15 cellular contexts compared by ENCODE assay signal in genomic region chr18:39188278-39188677, GRCh38.
DNase-seq lines count a peak whose midpoint lies in the region; ATAC-seq and TF ChIP-seq lines count a peak whose summit lies in the region.
"Had no signal": no experiment of that assay in that cellular context is flagged by ENCODE, and none has a peak within 500 bp of the region (broad histone marks: within the 10 kb centered on the region; RNA-seq: fewer than 3 reads in every experiment).

No MANE protein-coding gene starts in this region.

- no peaks in the 10 kb centered on the region for H3K27me3 Mint-ChIP-seq in type B pancreatic cell
- H3K27me3 Mint-ChIP-seq: CD4-positive, CD25-positive, alpha-beta regulatory T cell had no signal

- TF ChIP-seq CTCF in type B pancreatic cell (conservative IDR thresholded peaks at IDR 0.05), result no peak

- H3K9me3 Mint-ChIP-seq in type B pancreatic cell, result peaks cover 5% of the 10 kb centered on the region

- H3K27ac Mint-ChIP-seq in type B pancreatic cell, result no peak overlapping the region
- H3K27ac Mint-ChIP-seq: CD4-positive, CD25-positive, alpha-beta regulatory T cell had no signal

- DNase-seq in DMS53 (lab: John Stamatoyannopoulos, UW), result peak; percentile 16
- peak; percentile 5 for DNase-seq in DMS53 treated with DMSO at 0.1 percent for 48 hours (lab: John Stamatoyannopoulos, UW; ENCODE audit: unreplicated experiment)
- peak; percentile 43 for DNase-seq in NCI-H187 treated with DMSO at 0.1 percent for 48 hours (lab: John Stamatoyannopoulos, UW)
- peak; percentile 80 for DNase-seq in NCI-H510A treated with DMSO at 0.1 percent for 48 hours (lab: John Stamatoyannopoulos, UW)
- no peak for DNase-seq in GM19240 (ENCODE audit: insufficient read length, low spot score)
- DNase-seq in type B pancreatic cell (ENCODE audit: extremely low spot score, unreplicated experiment), result no peak
- DNase-seq in DMS 273 (lab: John Stamatoyannopoulos, UW; ENCODE audit: unreplicated experiment), result no peak
- DNase-seq: CD4-positive, CD25-positive, alpha-beta regulatory T cell; IMR-90; Karpas-422; MG63; NCI-H1436; NCI-H774; PC-9 had no signal

- H3K4me1 Mint-ChIP-seq in type B pancreatic cell (ENCODE audit: unreplicated experiment), result no peaks in the 10 kb centered on the region
- H3K4me1 Mint-ChIP-seq: CD4-positive, CD25-positive, alpha-beta regulatory T cell had no signal

- no peaks in the 10 kb centered on the region for H3K36me3 Mint-ChIP-seq in type B pancreatic cell
- H3K36me3 Mint-ChIP-seq: CD4-positive, CD25-positive, alpha-beta regulatory T cell had no signal

- H3K4me3 Mint-ChIP-seq in type B pancreatic cell, result no peak overlapping the region
- H3K4me3 Mint-ChIP-seq: CD4-positive, CD25-positive, alpha-beta regulatory T cell had no signal

- no peak for ATAC-seq in GM19023 (IDR thresholded peaks at IDR 0.05; ENCODE audit: unreplicated experiment)

Comparison
In these comparisons a context has a peak if more than half of its experiments do, and no peak if none do; other contexts are left out.
1. DNase-seq: peak in DMS53 (single experiment), DMS53 treated with DMSO at 0.1 percent for 48 hours (single experiment), NCI-H187 treated with DMSO at 0.1 percent for 48 hours (single experiment) and NCI-H510A treated with DMSO at 0.1 percent for 48 hours (single experiment); none in GM19240 (single experiment), type B pancreatic cell (single experiment) and DMS 273 (single experiment).